ENCODE assay signal across 17 cellular contexts in the genomic region with DNA sequence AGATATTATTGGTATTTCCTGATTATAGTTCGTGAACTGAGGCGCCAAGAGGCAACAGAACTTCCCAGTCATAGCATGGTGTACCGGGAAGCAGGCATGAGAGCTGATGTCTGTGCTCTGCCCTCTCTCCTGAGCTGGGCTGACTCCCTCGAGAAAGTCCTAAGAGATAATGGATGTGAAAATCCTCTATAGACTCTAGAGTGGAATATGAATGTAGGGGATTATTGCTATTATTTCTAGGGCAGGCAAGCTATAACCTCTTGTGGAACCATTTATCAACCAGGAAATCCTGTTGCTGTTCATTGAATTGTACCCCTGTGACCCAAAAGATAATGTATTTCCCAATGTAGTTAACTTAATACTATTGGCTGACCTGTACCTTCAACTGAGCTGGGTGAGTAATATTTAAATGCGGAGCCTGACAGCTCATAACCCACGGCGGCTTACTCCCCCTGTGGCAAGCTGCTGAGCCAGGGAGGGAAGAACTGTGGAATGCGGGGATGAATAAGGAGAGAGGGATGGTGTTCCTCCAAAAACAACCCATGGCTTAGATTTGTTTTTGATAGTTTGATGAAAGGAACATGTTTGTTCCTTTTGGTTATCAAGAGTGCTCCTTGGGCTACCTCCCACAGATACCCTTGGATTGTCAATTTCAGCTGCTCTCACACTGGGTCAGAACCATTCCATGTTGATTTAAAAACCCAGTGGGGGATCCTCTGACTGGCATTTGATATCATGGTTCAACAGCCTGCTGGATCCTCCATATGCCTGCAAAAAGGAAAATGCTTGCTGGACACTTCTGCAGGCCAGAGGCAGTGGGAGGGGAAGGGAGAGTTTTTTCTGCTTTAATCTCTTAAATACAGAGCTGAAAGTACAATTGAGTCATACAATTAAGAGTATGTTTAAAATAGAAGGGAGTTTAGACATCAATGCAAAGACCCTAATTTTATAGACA.
DNase-seq lines count a peak whose midpoint lies in the region; ATAC-seq and TF ChIP-seq lines count a peak whose summit lies in the region.
"Had no signal": no experiment of that assay in that cellular context is flagged by ENCODE, and none has a peak within 500 bp of the region (broad histone marks: within the 10 kb centered on the region; RNA-seq: fewer than 3 reads in every experiment).

No MANE protein-coding gene starts in this region.

- H3K27me3 ChIP-seq in left lung = no peaks in the 10 kb centered on the region
- H3K27me3 ChIP-seq: esophagus squamous epithelium had no signal

- no peaks in the 10 kb centered on the region for H3K9me3 ChIP-seq in left lung
- H3K9me3 ChIP-seq: esophagus squamous epithelium, mucosa of descending colon had no signal

- H3K36me3 ChIP-seq in left lung = no peaks in the 10 kb centered on the region
- H3K36me3 ChIP-seq: esophagus squamous epithelium had no signal

- no peak overlapping the region for H3K27ac ChIP-seq in left lung
- H3K27ac ChIP-seq: esophagus squamous epithelium had no signal

- DNase-seq in AG08396 (ENCODE audit: low spot score) = peak; percentile 65
- DNase-seq in LHCN-M2 (ENCODE audit: low read depth) = peak; percentile 88
- DNase-seq in dedifferentiated amniotic fluid mesenchymal stem cell (ENCODE audit: extremely low spot score) = peak; percentile 31
- DNase-seq in left lung = no peak
- no peak for DNase-seq in NCI-H510A (lab: John Stamatoyannopoulos, UW)
- DNase-seq in activated CD4-positive, alpha-beta T cell treated with anti-CD3 and anti-CD28 coated beads, Interleukin-2, amount 50 U/mL, for 1 hour = no peak
- no peak for DNase-seq in COLO668 (lab: John Stamatoyannopoulos, UW; ENCODE audit: unreplicated experiment)
- DNase-seq: activated CD4-positive, alpha-beta memory T cell treated with anti-CD3 and anti-CD28 coated beads for 36 hours; activated naive CD8-positive, alpha-beta T cell treated with anti-CD3 and anti-CD28 coated beads for 36 hours; CD4-positive, alpha-beta memory T cell; esophagus squamous epithelium; KG1; mucosa of descending colon; NCI-H2227 treated with DMSO at 0.1 percent for 48 hours; stimulated activated CD4-positive, alpha-beta T cell treated with anti-CD3 and anti-CD28 coated beads, Interleukin-12 subunit alpha, Interleukin-12 subunit beta, amount 100 ng/mL, for 4 hours; stimulated activated naive CD4-positive, alpha-beta T cell had no signal

- peak; percentile 23 for ATAC-seq in left lung
- no peak for ATAC-seq in GM21723 (IDR thresholded peaks at IDR 0.05; ENCODE audit: unreplicated experiment)
- ATAC-seq: mucosa of descending colon had no signal

- TF ChIP-seq CTCF in left lung (IDR thresholded peaks at IDR 0.05) = no peak

- H3K4me1 ChIP-seq in left lung = no peaks in the 10 kb centered on the region
- H3K4me1 ChIP-seq: esophagus squamous epithelium had no signal

- intact Hi-C loops in left lung (cut with DNase I) = no loop called here

- no peak overlapping the region for H3K4me3 ChIP-seq in left lung
- H3K4me3 ChIP-seq: esophagus squamous epithelium, mucosa of descending colon had no signal

Comparison
In these comparisons a context has a peak if more than half of its experiments do, and no peak if none do; other contexts are left out.
1. DNase-seq: peak in AG08396 (single experiment), LHCN-M2 (single experiment) and dedifferentiated amniotic fluid mesenchymal stem cell (single experiment); none in left lung (0 of 2), NCI-H510A (single experiment), activated CD4-positive, alpha-beta T cell treated with anti-CD3 and anti-CD28 coated beads, Interleukin-2, amount 50 U/mL, for 1 hour (single experiment) and COLO668 (single experiment).